8 cellular contexts compared by ENCODE assay signal in genomic region chr3:136250862-136251460, GRCh38. TPM values are rescaled to one million over a fixed set of nuclear protein-coding genes. Genes with fewer than 3 reads are reported as not detected.
DNase-seq lines count a peak whose midpoint lies in the region; ATAC-seq and TF ChIP-seq lines count a peak whose summit lies in the region.

No MANE protein-coding gene starts in this region.

- peak; percentile 45 for DNase-seq in GM10248 (ENCODE audit: extremely low spot score)
- peak; percentile 46 for DNase-seq in NCI-H774 (lab: John Stamatoyannopoulos, UW)
- DNase-seq in activated T-cell treated with anti-CD3 and anti-CD28 coated beads, Interleukin-2, amount 50 U/mL, for 48 hours, result peak; percentile 50 to 52
- peak; percentile 71 for DNase-seq in fibroblast of the aortic adventitia (ENCODE audit: low read depth)
- peak in 3 of 9 donors; percentile 7 to 30 (median 8) for DNase-seq in naive thymus-derived CD4-positive, alpha-beta T cell
- DNase-seq in type B pancreatic cell (ENCODE audit: extremely low spot score, unreplicated experiment), result no peak

- H3K4me1 ChIP-seq in naive thymus-derived CD4-positive, alpha-beta T cell (ENCODE audit: control insufficient read depth in 2 of 2, insufficient read depth in 2 of 2, low read length in 2 of 2), result peaks cover 9% of the 10 kb centered on the region in 2 donors

- H3K27me3 Mint-ChIP-seq in naive thymus-derived CD4-positive, alpha-beta T cell, result no peaks in the 10 kb centered on the region
- H3K27me3 Mint-ChIP-seq in type B pancreatic cell, result no peaks in the 10 kb centered on the region

- intact Hi-C loops in naive thymus-derived CD4-positive, alpha-beta T cell (cut with micrococcal nuclease), result loop anchor here (1.0 to 10.0 kb wide), 13 partner anchors 55 to 1934 kb away; partner anchors contain the start of genes MSL2 (in 2 of the 2), NCK1 (in 2 of the 2), STAG1 (in 2 of the 2) and ARMC8 (in 1 of the 2)

- peak overlapping the region; percentile 82 for H3K4me3 ChIP-seq in fibroblast of the aortic adventitia (ENCODE audit: low read depth, low read length)
- peak overlapping the region; percentile 80 for H3K4me3 ChIP-seq in naive thymus-derived CD4-positive, alpha-beta T cell (ENCODE audit: low read length)

- POLR2A ChIA-PET in GM10248 (lab: Yijun Ruan, JAX), result interaction anchor here (0.7 to 1.3 kb wide), 2 partner anchors 56 to 501 kb away, joined by 4 read pairs; partner anchors contain the start of gene STAG1
- POLR2A ChIA-PET in naive thymus-derived CD4-positive, alpha-beta T cell (lab: Charles Lee), result interaction anchor here (0.6 to 5.1 kb wide), 3 partner anchors 55 to 163 kb away, joined by 3 to 78 read pairs (median 3); partner anchors contain the start of gene MSL2

- peak; percentile 12 for ATAC-seq in HG03159 (IDR thresholded peaks at IDR 0.05; ENCODE audit: unreplicated experiment)
- no peak for ATAC-seq in naive thymus-derived CD4-positive, alpha-beta T cell
- ATAC-seq in GM21619 (IDR thresholded peaks at IDR 0.05; ENCODE audit: unreplicated experiment), result no peak

- peaks cover 17 to 34% (median 26%) of the 10 kb centered on the region in 7 donors for H3K4me1 Mint-ChIP-seq in naive thymus-derived CD4-positive, alpha-beta T cell
- peaks cover 10% of the 10 kb centered on the region for H3K4me1 Mint-ChIP-seq in type B pancreatic cell (ENCODE audit: unreplicated experiment)

- CTCF ChIA-PET in GM10248 (lab: Yijun Ruan, JAX), result interaction anchor here (1.1 to 1.7 kb wide), 7 partner anchors 8 to 501 kb away, joined by 4 to 12 read pairs (median 7); partner anchors contain the start of gene STAG1
- CTCF ChIA-PET in naive thymus-derived CD4-positive, alpha-beta T cell (lab: Charles Lee), result interaction anchor here (0.6 to 1.4 kb wide), 6 partner anchors 10 to 774 kb away, joined by 3 to 5 read pairs (median 3); no protein-coding TSS in a partner anchor

- H3K27ac Mint-ChIP-seq in naive thymus-derived CD4-positive, alpha-beta T cell, result peak overlapping the region; percentile 91 to 96 (median 93)
- H3K27ac Mint-ChIP-seq in type B pancreatic cell, result peak overlapping the region; percentile 92

- TF ChIP-seq CTCF in GM10248 (IDR thresholded peaks at IDR 0.05; ENCODE audit: control extremely low read depth, extremely low read depth, low read depth, missing control alignments) (peak; percentile 37), fibroblast of the aortic adventitia (IDR thresholded peaks at IDR 0.05; ENCODE audit: insufficient read depth, low read length) (peak; percentile 40), type B pancreatic cell (conservative IDR thresholded peaks at IDR 0.05) (no peak)

- peaks cover 0 to under 1% (median 0%) of the 10 kb centered on the region in 3 experiments for H3K36me3 ChIP-seq in naive thymus-derived CD4-positive, alpha-beta T cell (ENCODE audit: control insufficient read depth in 2 of 3, insufficient read depth in 3 of 3, low read length in 3 of 3)

- peak overlapping the region; percentile 79 to 94 (median 90) for H3K4me3 Mint-ChIP-seq in naive thymus-derived CD4-positive, alpha-beta T cell
- H3K4me3 Mint-ChIP-seq in type B pancreatic cell, result peak overlapping the region; percentile 88

- H3K9me3 Mint-ChIP-seq in naive thymus-derived CD4-positive, alpha-beta T cell, result peaks cover 0 to 2% (median 0%) of the 10 kb centered on the region in 11 donors
- no peaks in the 10 kb centered on the region for H3K9me3 Mint-ChIP-seq in type B pancreatic cell

- peak overlapping the region; percentile 80 for H3K27ac ChIP-seq in naive thymus-derived CD4-positive, alpha-beta T cell (ENCODE audit: low read depth, low read length)

- no peaks in the 10 kb centered on the region for H3K27me3 ChIP-seq in naive thymus-derived CD4-positive, alpha-beta T cell (ENCODE audit: control insufficient read depth in 2 of 2, insufficient read depth in 2 of 2, low read length in 2 of 2)

- H3K9me3 ChIP-seq in naive thymus-derived CD4-positive, alpha-beta T cell (ENCODE audit: control insufficient read depth in 2 of 3, low read length in 3 of 3), result no peaks in the 10 kb centered on the region

- H3K36me3 Mint-ChIP-seq in naive thymus-derived CD4-positive, alpha-beta T cell, result peaks cover 0 to 12% (median 5%) of the 10 kb centered on the region in 5 donors
- H3K36me3 Mint-ChIP-seq in type B pancreatic cell, result no peaks in the 10 kb centered on the region

RNA-seq across cellular contexts. Expression of gene PCCB, which starts 0.8 kb away (rescaled TPM):
- total RNA-seq in fibroblast of the aortic adventitia (ENCODE audit: low replicate concordance) (37.2 and 131 TPM in 2 replicates), type B pancreatic cell (ENCODE audit: low replicate concordance) (27.2 and 41.0 TPM in 2 replicates)
- total RNA-seq in naive thymus-derived CD4-positive, alpha-beta T cell, result 10 to 100 TPM; 13.6 to 22.6 (median 16.6) TPM
- polyA plus RNA-seq in naive thymus-derived CD4-positive, alpha-beta T cell, result 10 to 100 TPM; 27.2 to 30.9 TPM

RNA-seq across cellular contexts. Expression of gene MSL2, which starts 54.8 kb away (rescaled TPM):
- 27.3 and 46.7 TPM in 2 replicates for total RNA-seq in fibroblast of the aortic adventitia (ENCODE audit: low replicate concordance)
- total RNA-seq in naive thymus-derived CD4-positive, alpha-beta T cell, result 100 to 1,000 TPM in 3 of 5 experiments, 10 to 100 TPM in 2; 57.8 to 110 (median 107) TPM
- polyA plus RNA-seq in naive thymus-derived CD4-positive, alpha-beta T cell, result 10 to 100 TPM; 40.9 to 42.8 TPM
- 33.7 and 38.4 TPM in 2 replicates for total RNA-seq in type B pancreatic cell (ENCODE audit: low replicate concordance)
